30 cellular contexts compared by ENCODE assay signal in the genomic region with DNA sequence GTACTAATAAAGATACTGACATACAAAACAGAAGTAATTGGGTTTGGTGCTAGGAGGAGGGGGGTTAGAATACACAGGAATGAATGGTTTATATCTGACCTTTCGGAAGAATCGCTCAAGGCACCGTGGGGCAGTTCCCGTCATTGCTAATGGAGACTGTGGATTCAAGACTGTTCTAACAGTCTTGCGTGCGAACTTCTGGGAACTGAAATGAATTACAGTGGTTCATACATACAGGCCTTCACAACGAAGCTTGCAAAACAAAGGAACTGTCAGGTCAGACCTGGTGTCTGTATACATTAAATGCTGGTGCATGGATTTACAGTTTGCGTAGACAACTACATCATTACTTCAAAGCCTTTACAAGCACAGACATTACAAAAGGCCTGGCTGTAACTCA.
"Had no signal": no experiment of that assay in that cellular context is flagged by ENCODE, and none has a peak within 500 bp of the region (broad histone marks: within the 10 kb centered on the region; RNA-seq: fewer than 3 reads in every experiment).

No MANE protein-coding gene starts in this region.

- H3K4me3 ChIP-seq: adrenal gland, body of pancreas, esophagus muscularis mucosa, gastroesophageal sphincter, heart right ventricle had no signal

- H3K27me3 ChIP-seq: adrenal gland, body of pancreas, esophagus muscularis mucosa, foreskin keratinocyte, gastroesophageal sphincter, heart right ventricle had no signal

- H3K4me1 ChIP-seq: adrenal gland, body of pancreas, foreskin keratinocyte had no signal

- FAIRE-seq: colon had no signal

- H3K36me3 ChIP-seq: adrenal gland, esophagus muscularis mucosa, gastroesophageal sphincter, heart right ventricle had no signal

- ATAC-seq: activated CD4-positive, alpha-beta T cell treated with anti-CD3 and anti-CD28 coated beads for 36 hours; activated CD8-positive, alpha-beta memory T cell treated with anti-CD3 and anti-CD28 coated beads, Interleukin-2, amount 10 ng/mL, durations not matched to agents 7 days and 5 days; activated CD8-positive, alpha-beta T cell treated with anti-CD3 and anti-CD28 coated beads, Interleukin-2, amount 10 ng/mL, durations not matched to agents 7 days and 5 days; activated naive CD8-positive, alpha-beta T cell treated with anti-CD3 and anti-CD28 coated beads, Interleukin-2, amount 50 U/mL, for 24 hours; body of pancreas; effector memory CD8-positive, alpha-beta T cell; foreskin keratinocyte; gastroesophageal sphincter; heart right ventricle had no signal

- H3K9me3 ChIP-seq: adrenal gland, body of pancreas, esophagus muscularis mucosa, gastroesophageal sphincter, heart right ventricle had no signal

- H3K27ac ChIP-seq: adrenal gland, body of pancreas, esophagus muscularis mucosa, foreskin keratinocyte, gastroesophageal sphincter, heart right ventricle had no signal

- DNase-seq: activated CD4-positive, alpha-beta memory T cell treated with anti-CD3 and anti-CD28 coated beads for 36 hours; activated CD4-positive, alpha-beta T cell treated with anti-CD3 and anti-CD28 coated beads for 36 hours; activated CD4-positive, alpha-beta T cell treated with anti-CD3 and anti-CD28 coated beads, Interleukin-2, amount 10 ng/mL, durations not matched to agents 24 days and 14 days; activated CD4-positive, CD25-positive, alpha-beta regulatory T cell; activated CD4-positive, CD25-positive, alpha-beta regulatory T cell treated with anti-CD3 and anti-CD28 coated beads, Interleukin-2, amount 50 U/mL, for 72 hours; activated CD8-positive, alpha-beta memory T cell treated with anti-CD3 and anti-CD28 coated beads, Interleukin-2, amount 10 ng/mL, durations not matched to agents 7 days and 5 days; activated CD8-positive, alpha-beta memory T cell treated with anti-CD3 and anti-CD28 coated beads, Interleukin-2, amount 50 U/mL, for 4 hours; activated CD8-positive, alpha-beta T cell treated with anti-CD3 and anti-CD28 coated beads, Interleukin-2, amount 10 ng/mL, durations not matched to agents 7 days and 5 days; activated effector memory CD4-positive, alpha-beta T cell treated with anti-CD3 and anti-CD28 coated beads, Interleukin-2, amount 50 U/mL, for 16 hours; activated naive CD4-positive, alpha-beta T cell treated with anti-CD3 and anti-CD28 coated beads for 36 hours; activated naive CD8-positive, alpha-beta T cell treated with anti-CD3 and anti-CD28 coated beads for 36 hours; activated naive CD8-positive, alpha-beta T cell treated with anti-CD3 and anti-CD28 coated beads, Interleukin-2, amount 50 U/mL, for 24 hours; activated T-cell treated with anti-CD3 and anti-CD28 coated beads, Interleukin-2, amount 50 U/mL, for 1 hour; activated T-cell treated with anti-CD3 and anti-CD28 coated beads, Interleukin-2, amount 50 U/mL, for 48 hours; adrenal gland; amygdala; aorta; body of pancreas; caudate nucleus; cortex of kidney; dermis blood vessel endothelial cell; effector CD4-positive, alpha-beta T cell; effector memory CD8-positive, alpha-beta T cell; erythroblast; foreskin keratinocyte; heart right ventricle; hippocampal formation had no signal
